ENCODE assay signal across 17 cellular contexts in the genomic region with DNA sequence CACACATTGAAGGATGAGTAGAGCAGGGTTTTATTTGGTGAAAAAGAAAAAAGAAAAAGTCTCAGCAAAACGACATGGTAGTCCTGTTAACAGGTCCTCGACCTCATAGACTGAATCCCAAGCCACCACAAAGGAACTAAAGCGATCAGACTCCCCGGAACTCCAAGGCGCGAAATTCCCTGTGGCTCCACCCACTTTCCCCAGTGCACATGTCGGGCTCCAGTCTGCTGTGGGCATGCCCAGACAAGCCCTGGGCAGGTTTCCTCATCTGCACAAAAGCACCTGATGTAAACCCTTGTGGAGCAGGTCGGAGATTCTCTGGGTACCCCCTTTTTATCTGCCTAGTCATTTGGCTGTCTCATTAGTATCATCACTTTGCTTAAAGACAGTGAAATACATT.
DNase-seq lines count a peak whose midpoint lies in the region; ATAC-seq and TF ChIP-seq lines count a peak whose summit lies in the region.
"Had no signal": no experiment of that assay in that cellular context is flagged by ENCODE, and none has a peak within 500 bp of the region (broad histone marks: within the 10 kb centered on the region; RNA-seq: fewer than 3 reads in every experiment).

No MANE protein-coding gene starts in this region.

- H2AFZ ChIP-seq in H9 (ENCODE audit: low read length) = no peak overlapping the region

- H3K18ac ChIP-seq in H9 (ENCODE audit: insufficient read length, low read depth, low read length) (no peak overlapping the region), mesendoderm (ENCODE audit: low read length) (peak overlapping the region; percentile 11)

- peak overlapping the region; percentile 28 to 96 (median 35); a peak in 3 of 7 replicates for H3K27ac Mint-ChIP-seq in H9
- H3K27ac Mint-ChIP-seq: B cell; CD4-positive, alpha-beta T cell; IgD-negative memory B cell had no signal

- peak; percentile 2 for DNase-seq in GM12865 (ENCODE audit: low read depth)
- peak; percentile 70 for DNase-seq in H9
- DNase-seq in WERI-Rb-1 = peak; percentile 14
- DNase-seq in mesendoderm = peak; percentile 72
- DNase-seq in retina = no peak
- DNase-seq: CD4-positive, alpha-beta T cell; H7; MV-4-11; NCI-H1436; NCI-H2081; NCI-H774; Right ventricle myocardium superior had no signal

- H2AK5ac ChIP-seq in H9 (ENCODE audit: insufficient read length, low read length) (no peak overlapping the region), mesendoderm (ENCODE audit: low read length) (no peak overlapping the region)

- ATAC-seq in GM19324 (IDR thresholded peaks at IDR 0.05; ENCODE audit: low FRiP score, unreplicated experiment) (no peak), HG03342 (IDR thresholded peaks at IDR 0.05; ENCODE audit: unreplicated experiment) (no peak)
- ATAC-seq: Panc1 had no signal

- no peaks in the 10 kb centered on the region for H3K79me2 ChIP-seq in H9 (ENCODE audit: insufficient read depth, low read length)
- no peaks in the 10 kb centered on the region for H3K79me2 ChIP-seq in mesendoderm (ENCODE audit: control insufficient read depth, insufficient read depth, low read length)

- H3T11ph ChIP-seq in H9 (ENCODE audit: low read length) = peak overlapping the region; percentile 45

- no CpG with 5 or more reads among the region's 8 CpGs for WGBS in H9 (ENCODE audit: extremely low coverage, insufficient read length, low lambda C conversion rate)
- no CpG with 5 or more reads among the region's 8 CpGs for WGBS in mesendoderm (ENCODE audit: extremely low coverage, insufficient coverage, low lambda C conversion rate)

- H3K27me3 Mint-ChIP-seq in H9 (ENCODE audit: low read depth) = no peaks in the 10 kb centered on the region
- H3K27me3 Mint-ChIP-seq: B cell; CD4-positive, alpha-beta T cell; IgD-negative memory B cell had no signal

- peak overlapping the region; percentile 93 for H2BK20ac ChIP-seq in H9 (ENCODE audit: low read depth, low read length, poor library complexity, severe bottlenecking)

- H3K4me2 ChIP-seq in H9 (ENCODE audit: insufficient read depth, insufficient read length, low read length) = no peak overlapping the region
- H3K4me2 ChIP-seq in mesendoderm (ENCODE audit: low read length) = no peak overlapping the region

- no peak overlapping the region for H2BK12ac ChIP-seq in H9 (ENCODE audit: insufficient read length, low read depth, low read length)

- H3K23ac ChIP-seq in H9 (ENCODE audit: insufficient read length, low read depth, low read length) = no peak overlapping the region
- no peak overlapping the region for H3K23ac ChIP-seq in mesendoderm (ENCODE audit: low read length)

- H3K23me2 ChIP-seq in H9 (ENCODE audit: insufficient read length, low read depth, low read length, poor library complexity, severe bottlenecking) = no peaks in the 10 kb centered on the region

- H3K14ac ChIP-seq in H9 (ENCODE audit: insufficient read depth, low read length) = no peak overlapping the region

- peaks cover 5% of the 10 kb centered on the region for H3K9me3 ChIP-seq in H9 (ENCODE audit: control insufficient read depth, low read depth, low read length)
- peaks cover 3% of the 10 kb centered on the region for H3K9me3 ChIP-seq in WERI-Rb-1 (ENCODE audit: severe bottlenecking)

- H4K20me1 ChIP-seq in H9 (ENCODE audit: control insufficient read depth, insufficient read depth, insufficient read length) = no peaks in the 10 kb centered on the region

- H3K79me1 ChIP-seq in H9 (ENCODE audit: insufficient read depth, low read depth, low read length, poor library complexity, severe bottlenecking) (no peaks in the 10 kb centered on the region), mesendoderm (ENCODE audit: low read length) (no peaks in the 10 kb centered on the region)

- H3K27me3 ChIP-seq in H9 (ENCODE audit: insufficient read depth, low read length) (no peaks in the 10 kb centered on the region), WERI-Rb-1 (ENCODE audit: insufficient read depth, low read depth, severe bottlenecking) (no peaks in the 10 kb centered on the region), mesendoderm (ENCODE audit: insufficient read depth, low read length, poor library complexity) (no peaks in the 10 kb centered on the region)

- no peak overlapping the region for H2BK120ac ChIP-seq in H9 (ENCODE audit: low read depth, low read length, poor library complexity, severe bottlenecking)
- no peak overlapping the region for H2BK120ac ChIP-seq in mesendoderm (ENCODE audit: low read depth, low read length)

- H3K56ac ChIP-seq in H9 (ENCODE audit: insufficient read length, low read depth, low read length) (no peak overlapping the region), mesendoderm (ENCODE audit: low read length) (no peak overlapping the region)

- no peaks in the 10 kb centered on the region for H3K4me1 ChIP-seq in H9 (ENCODE audit: insufficient read depth, low read length)
- peaks cover 4% of the 10 kb centered on the region for H3K4me1 ChIP-seq in mesendoderm (ENCODE audit: control insufficient read depth, low read depth, low read length)

- H4K5ac ChIP-seq in H9 (ENCODE audit: insufficient read length, low read depth, low read length) = no peak overlapping the region
- no peak overlapping the region for H4K5ac ChIP-seq in mesendoderm (ENCODE audit: low read length)

- H3K4me3 ChIP-seq in GM12865 (ENCODE audit: low read depth, low read length) = no peak overlapping the region
- no peak overlapping the region for H3K4me3 ChIP-seq in WERI-Rb-1 (ENCODE audit: low read depth, low read length)
- no peak overlapping the region for H3K4me3 ChIP-seq in mesendoderm (ENCODE audit: low read length)

- H2BK15ac ChIP-seq in H9 (ENCODE audit: low read depth, low read length) (no peak overlapping the region), mesendoderm (replicated peaks; ENCODE audit: low read depth) (peak overlapping the region; percentile 85)

- H3K4ac ChIP-seq in H9 (ENCODE audit: low read depth, low read length) (no peak overlapping the region), mesendoderm (ENCODE audit: low read depth, low read length) (no peak overlapping the region)

- peaks cover 7 to 11% of the 10 kb centered on the region in 2 experiments for H3K4me1 Mint-ChIP-seq in H9
- H3K4me1 Mint-ChIP-seq: B cell had no signal

- H3K9ac ChIP-seq in H9 (ENCODE audit: extremely low read depth, insufficient read length, low read length) = no peak overlapping the region
- H3K9ac ChIP-seq in mesendoderm (ENCODE audit: low read length) = no peak overlapping the region

- TF ChIP-seq CTCF in GM12865 (IDR thresholded peaks at IDR 0.05; ENCODE audit: insufficient read depth, low read depth, low read length, missing control alignments) (no peak), H9 (conservative IDR thresholded peaks at IDR 0.05) (no peak), WERI-Rb-1 (IDR thresholded peaks at IDR 0.05; ENCODE audit: low read depth, low read length) (no peak)

- no peak overlapping the region for H4K91ac ChIP-seq in H9 (ENCODE audit: insufficient read length, low read depth, low read length)

- H3K27ac ChIP-seq in H9 (ENCODE audit: insufficient read length, low read depth, low read length) (no peak overlapping the region), WERI-Rb-1 (no peak overlapping the region), mesendoderm (ENCODE audit: low read depth, low read length) (no peak overlapping the region)

- H3K4me3 Mint-ChIP-seq in H9 = no peak overlapping the region
- H3K4me3 Mint-ChIP-seq: B cell; CD4-positive, alpha-beta T cell had no signal

- H3K36me3 ChIP-seq in WERI-Rb-1 (no peaks in the 10 kb centered on the region), mesendoderm (ENCODE audit: control insufficient read depth, insufficient read depth, low read length) (no peaks in the 10 kb centered on the region)

- peaks cover 0 to 3% of the 10 kb centered on the region in 2 experiments; a peak in 1 of 5 replicates for H3K9me3 Mint-ChIP-seq in H9

- peaks cover 1 to 22% (median 17%) of the 10 kb centered on the region in 3 experiments; a peak in 5 of 7 replicates for H3K36me3 Mint-ChIP-seq in H9 (ENCODE audit: insufficient read depth in 1 of 3, low read depth in 3 of 3)
- H3K36me3 Mint-ChIP-seq: IgD-negative memory B cell had no signal

- H2BK5ac ChIP-seq in H9 (ENCODE audit: insufficient read length, low read length) = no peak overlapping the region
- H2BK5ac ChIP-seq in mesendoderm (ENCODE audit: low read length) = peak overlapping the region; percentile 21

- no peak overlapping the region for H4K8ac ChIP-seq in H9 (replicated peaks; ENCODE audit: insufficient read length, low read depth, low read length)
- H4K8ac ChIP-seq in mesendoderm (ENCODE audit: low read depth, low read length) = no peak overlapping the region
